In genomic region chr16:228917-229730, GRCh38 we compare ENCODE assay signal across 1 cellular context.
TF ChIP-seq lines count a peak whose summit lies in the region.

Gene LUC7L, minus strand, starts transcription at chr16:229449. Its CDS starts 110 bp downstream, at chr16:229339.

TF ChIP-seq in WTC11, 78 proteins besides CTCF, POLR2A, EP300 and RAD21 (continued from another document):
- TF ChIP-seq RELA (CRISPR knock-in tag; IDR thresholded peaks at IDR 0.05; ENCODE audit: borderline replicate concordance) (peak; percentile 77; the same call in 1 of the 2 replicates), KAT7 (CRISPR knock-in tag; IDR thresholded peaks at IDR 0.05; ENCODE audit: borderline replicate concordance) (0 out of 2 replicates have a peak, but pooled peaks have one; percentile 65)
